Comparison of ENCODE assay signal across 1 cellular context in genomic region chr15:72319360-72319984, GRCh38.
TF ChIP-seq lines count a peak whose summit lies in the region.

No MANE protein-coding gene starts in this region.

TF ChIP-seq in HEK293, 187 proteins besides CTCF, POLR2A, EP300 and RAD21 (continued from another document):
- no peak for TF ChIP-seq PATZ1 (tag by site-specific recombination; IDR thresholded peaks at IDR 0.05)
- no peak for TF ChIP-seq ZFP41 (tag by site-specific recombination; IDR thresholded peaks at IDR 0.05; ENCODE audit: borderline replicate concordance)
- no peak for TF ChIP-seq ZNF473 (tag by site-specific recombination; IDR thresholded peaks at IDR 0.05)
- TF ChIP-seq WT1 (tag by site-specific recombination; IDR thresholded peaks at IDR 0.05), result peak; percentile 12; the same call in 1 of the 2 replicates
- no peak; the same call in 1 of the 2 replicates for TF ChIP-seq ZNF792 (tag by site-specific recombination; IDR thresholded peaks at IDR 0.05)
- peak; percentile 50; the same call in 1 of the 2 replicates for TF ChIP-seq ZNF449 (tag by site-specific recombination; IDR thresholded peaks at IDR 0.05)
- TF ChIP-seq ZNF169 (tag by site-specific recombination; IDR thresholded peaks at IDR 0.05), result no peak
- TF ChIP-seq ZNF529 (tag by site-specific recombination; IDR thresholded peaks at IDR 0.05; ENCODE audit: insufficient replicate concordance), result no peak
- no peak for TF ChIP-seq ZNF341 (tag by site-specific recombination; IDR thresholded peaks at IDR 0.05; ENCODE audit: low read depth)
- no peak for TF ChIP-seq ZNF621 (tag by site-specific recombination; IDR thresholded peaks at IDR 0.05)
- TF ChIP-seq, protein P1, sequence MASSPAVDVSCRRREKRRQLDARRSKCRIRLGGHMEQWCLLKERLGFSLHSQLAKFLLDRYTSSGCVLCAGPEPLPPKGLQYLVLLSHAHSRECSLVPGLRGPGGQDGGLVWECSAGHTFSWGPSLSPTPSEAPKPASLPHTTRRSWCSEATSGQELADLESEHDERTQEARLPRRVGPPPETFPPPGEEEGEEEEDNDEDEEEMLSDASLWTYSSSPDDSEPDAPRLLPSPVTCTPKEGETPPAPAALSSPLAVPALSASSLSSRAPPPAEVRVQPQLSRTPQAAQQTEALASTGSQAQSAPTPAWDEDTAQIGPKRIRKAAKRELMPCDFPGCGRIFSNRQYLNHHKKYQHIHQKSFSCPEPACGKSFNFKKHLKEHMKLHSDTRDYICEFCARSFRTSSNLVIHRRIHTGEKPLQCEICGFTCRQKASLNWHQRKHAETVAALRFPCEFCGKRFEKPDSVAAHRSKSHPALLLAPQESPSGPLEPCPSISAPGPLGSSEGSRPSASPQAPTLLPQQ (tag by site-specific recombination; IDR thresholded peaks at IDR 0.05), result peak; percentile 78
TF ChIP-seq in HEK293: peak in this region for 21.
